ENCODE assay signal across 8 cellular contexts in genomic region chr12:98743362-98743953, GRCh38.
DNase-seq lines count a peak whose midpoint lies in the region; ATAC-seq and TF ChIP-seq lines count a peak whose summit lies in the region.

No MANE protein-coding gene starts in this region.

- no peaks in the 10 kb centered on the region for H3K9me3 Mint-ChIP-seq in T-helper 2 cell treated with Interferon-gamma antibody and Interleukin-4, amounts not matched to agents 5 μg/mL and 100 μg/mL, for 36 hours
- H3K9me3 Mint-ChIP-seq in stimulated activated naive CD8-positive, alpha-beta T cell treated with anti-CD3 and anti-CD28 coated beads, Interleukin-15, amount 100 ng/mL, for 72 hours: peaks cover 0 to 5% of the 10 kb centered on the region in 2 donors

- H3K9me3 ChIP-seq in heart right ventricle (peaks cover 0 to 8% (median 0%) of the 10 kb centered on the region in 11 donors), right cardiac atrium (ENCODE audit: control insufficient read depth, low read length) (no peaks in the 10 kb centered on the region)

- no peaks in the 10 kb centered on the region for H3K36me3 Mint-ChIP-seq in T-helper 2 cell treated with Interferon-gamma antibody and Interleukin-4, amounts not matched to agents 5 μg/mL and 100 μg/mL, for 36 hours (ENCODE audit: low read depth)

- intact Hi-C loops in heart right ventricle (cut with DNase I): no loop called here
- intact Hi-C loops in right cardiac atrium (cut with DNase I): no loop called here

- peak in 5 of 9 donors; percentile 7 to 46 (median 18) for TF ChIP-seq CTCF in heart right ventricle (IDR thresholded peaks at IDR 0.05)
- TF ChIP-seq CTCF in fibroblast of villous mesenchyme (IDR thresholded peaks at IDR 0.05; ENCODE audit: insufficient read depth, low read depth, low read length): peak; percentile 70

- H3K4me3 Mint-ChIP-seq in T-helper 2 cell treated with Interferon-gamma antibody and Interleukin-4, amounts not matched to agents 5 μg/mL and 100 μg/mL, for 36 hours: peak overlapping the region; percentile 17
- no peak overlapping the region for H3K4me3 Mint-ChIP-seq in stimulated activated naive CD8-positive, alpha-beta T cell treated with anti-CD3 and anti-CD28 coated beads, Interleukin-15, amount 100 ng/mL, for 72 hours

- no peak overlapping the region for H3K27ac Mint-ChIP-seq in T-helper 2 cell treated with Interferon-gamma antibody and Interleukin-4, amounts not matched to agents 5 μg/mL and 100 μg/mL, for 36 hours
- no peak overlapping the region for H3K27ac Mint-ChIP-seq in stimulated activated naive CD8-positive, alpha-beta T cell treated with anti-CD3 and anti-CD28 coated beads, Interleukin-15, amount 100 ng/mL, for 72 hours

- H3K4me3 ChIP-seq in heart right ventricle (no peak overlapping the region), right cardiac atrium (ENCODE audit: low read length) (no peak overlapping the region), fibroblast of villous mesenchyme (ENCODE audit: low read depth, low read length) (no peak overlapping the region)

- peaks cover 0 to 15% (median 4%) of the 10 kb centered on the region in 9 donors for H3K4me1 ChIP-seq in heart right ventricle
- no peaks in the 10 kb centered on the region for H3K4me1 ChIP-seq in right cardiac atrium (ENCODE audit: control insufficient read depth, insufficient read depth, low read length)

- ATAC-seq in heart right ventricle (no peak), right cardiac atrium (no peak), HG03342 (IDR thresholded peaks at IDR 0.05; ENCODE audit: unreplicated experiment) (peak; percentile 57)
- peak; percentile 44 for ATAC-seq in stimulated activated naive CD8-positive, alpha-beta T cell treated with anti-CD3 and anti-CD28 coated beads, Interleukin-15, amount 100 ng/mL, for 72 hours

- DNase-seq in heart right ventricle: no peak
- no peak for DNase-seq in right cardiac atrium
- DNase-seq in T-helper 2 cell treated with Interferon-gamma antibody and Interleukin-4, amounts not matched to agents 5 μg/mL and 100 μg/mL, for 36 hours (ENCODE audit: low spot score): peak; percentile 51
- DNase-seq in fibroblast of villous mesenchyme (ENCODE audit: low read depth): no peak
- DNase-seq in stimulated activated naive CD8-positive, alpha-beta T cell treated with anti-CD3 and anti-CD28 coated beads, Interleukin-15, amount 100 ng/mL, for 72 hours: peak; percentile 32 to 40
- DNase-seq in NCI-H187 treated with DMSO at 0.1 percent for 48 hours (lab: John Stamatoyannopoulos, UW): no peak
- no peak for DNase-seq in NCI-H1417 treated with DMSO at 0.1 percent for 48 hours (lab: John Stamatoyannopoulos, UW)

- H3K27ac ChIP-seq in heart right ventricle (no peak overlapping the region), right cardiac atrium (ENCODE audit: low read length) (no peak overlapping the region)

- peaks cover 11% of the 10 kb centered on the region for H3K27me3 Mint-ChIP-seq in T-helper 2 cell treated with Interferon-gamma antibody and Interleukin-4, amounts not matched to agents 5 μg/mL and 100 μg/mL, for 36 hours (ENCODE audit: low read depth)
- H3K27me3 Mint-ChIP-seq in stimulated activated naive CD8-positive, alpha-beta T cell treated with anti-CD3 and anti-CD28 coated beads, Interleukin-15, amount 100 ng/mL, for 72 hours: peaks cover 60% of the 10 kb centered on the region

- H3K4me1 Mint-ChIP-seq in T-helper 2 cell treated with Interferon-gamma antibody and Interleukin-4, amounts not matched to agents 5 μg/mL and 100 μg/mL, for 36 hours (ENCODE audit: low read depth): peaks cover 39% of the 10 kb centered on the region
- H3K4me1 Mint-ChIP-seq in stimulated activated naive CD8-positive, alpha-beta T cell treated with anti-CD3 and anti-CD28 coated beads, Interleukin-15, amount 100 ng/mL, for 72 hours: peaks cover 27% of the 10 kb centered on the region

- WGBS in heart right ventricle, 2 donors: 52 to 54% methylated on average over 4 of the region's 4 CpGs
- WGBS in right cardiac atrium: 50% methylated on average over 4 of the region's 4 CpGs

- H3K27me3 ChIP-seq in heart right ventricle (peaks cover 0 to 52% (median 29%) of the 10 kb centered on the region in 7 donors), right cardiac atrium (ENCODE audit: control insufficient read depth, insufficient read depth) (no peaks in the 10 kb centered on the region)

- no peaks in the 10 kb centered on the region for H3K36me3 ChIP-seq in heart right ventricle

Comparison
In these comparisons a context has a peak if more than half of its experiments do, and no peak if none do; other contexts are left out.
1. ATAC-seq: peak in HG03342 (single experiment) and stimulated activated naive CD8-positive, alpha-beta T cell treated with anti-CD3 and anti-CD28 coated beads, Interleukin-15, amount 100 ng/mL, for 72 hours (single experiment); none in heart right ventricle (0 of 8) and right cardiac atrium (0 of 2).
2. DNase-seq: peak in T-helper 2 cell treated with Interferon-gamma antibody and Interleukin-4, amounts not matched to agents 5 μg/mL and 100 μg/mL, for 36 hours (single experiment) and stimulated activated naive CD8-positive, alpha-beta T cell treated with anti-CD3 and anti-CD28 coated beads, Interleukin-15, amount 100 ng/mL, for 72 hours (2 of 2); none in heart right ventricle (0 of 2), right cardiac atrium (0 of 3), fibroblast of villous mesenchyme (single experiment), NCI-H187 treated with DMSO at 0.1 percent for 48 hours (single experiment) and NCI-H1417 treated with DMSO at 0.1 percent for 48 hours (single experiment).